13 cellular contexts compared by ENCODE assay signal in the genomic region with DNA sequence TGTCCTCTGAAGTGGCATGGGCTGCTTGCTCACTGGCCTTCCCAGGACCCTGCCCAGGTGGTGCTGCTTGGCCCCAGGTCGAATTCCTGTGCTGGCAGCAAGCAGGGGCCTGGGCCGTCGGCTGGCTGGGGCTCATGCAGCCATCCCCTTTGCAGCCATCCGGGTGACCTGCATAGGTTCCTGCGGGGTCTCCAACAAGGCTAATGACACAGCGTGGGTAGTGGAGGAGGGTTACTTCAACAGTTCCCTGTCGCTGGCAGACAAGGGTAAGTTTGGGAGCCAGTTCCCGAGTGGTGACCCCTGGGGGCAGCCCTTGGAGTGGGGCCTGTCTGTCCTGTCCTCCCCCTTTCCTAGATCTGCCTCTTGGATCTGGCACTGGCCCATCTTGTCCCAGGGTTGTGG. TPM values are rescaled to one million over a fixed set of nuclear protein-coding genes. Genes with fewer than 3 reads are reported as not detected.
A peak's percentile ranks its signal among the peaks of the same experiment; 100 is the strongest.
DNase-seq lines count a peak whose midpoint lies in the region; ATAC-seq and TF ChIP-seq lines count a peak whose summit lies in the region.
"Had no signal": no experiment of that assay in that cellular context is flagged by ENCODE, and none has a peak within 500 bp of the region (broad histone marks: within the 10 kb centered on the region; RNA-seq: fewer than 3 reads in every experiment).

No MANE protein-coding gene starts in this region.

- H3K4me1 ChIP-seq in Caco-2 (peaks cover 36% of the 10 kb centered on the region), skeletal muscle satellite cell (ENCODE audit: control insufficient read depth, insufficient read depth, low read length) (peaks cover 25% of the 10 kb centered on the region)

- H3K36me3 Mint-ChIP-seq in Caco-2 (ENCODE audit: insufficient read depth, unreplicated experiment), result peaks cover 57% of the 10 kb centered on the region
- H3K36me3 Mint-ChIP-seq in CD4-positive, alpha-beta T cell (ENCODE audit: low read depth), result peaks cover 4% of the 10 kb centered on the region

- H3K9ac ChIP-seq in skeletal muscle satellite cell (ENCODE audit: low read depth, low read length), result peak overlapping the region; percentile 43

- no peaks in the 10 kb centered on the region for H3K27me3 Mint-ChIP-seq in Caco-2 (ENCODE audit: insufficient read depth, unreplicated experiment)
- H3K27me3 Mint-ChIP-seq in CD4-positive, alpha-beta T cell, result no peaks in the 10 kb centered on the region
- H3K27me3 Mint-ChIP-seq: activated naive CD4-positive, alpha-beta T cell treated with anti-CD3 and anti-CD28 coated beads, Interleukin-2, amount 50 U/mL, for 24 hours; CD4-positive, alpha-beta memory T cell had no signal

- no peak overlapping the region for H3K4me3 ChIP-seq in Caco-2 (ENCODE audit: low read depth, low read length)
- H3K4me3 ChIP-seq in skeletal muscle satellite cell (ENCODE audit: low read length), result peak overlapping the region; percentile 51
- H3K4me3 ChIP-seq in MG63, result no peak overlapping the region
- H3K4me3 ChIP-seq: dorsolateral prefrontal cortex, heart left ventricle, sigmoid colon had no signal

- no peak for DNase-seq in Caco-2
- DNase-seq in left ventricle myocardium superior, result peak; percentile 21
- DNase-seq in MG63, result no peak
- no peak for DNase-seq in HPDE6-E6E7 (ENCODE audit: extremely low spot score)
- no peak for DNase-seq in CD4-positive, alpha-beta T cell
- no peak for DNase-seq in KG1 (lab: John Stamatoyannopoulos, UW)
- DNase-seq: CD4-positive, alpha-beta memory T cell; dorsolateral prefrontal cortex; sigmoid colon had no signal

- TSS peak; percentile 13 for BruUV-seq in Caco-2 (replicated peaks; lab: Mats Ljungman, UMichigan)

- H3K9me3 ChIP-seq in Caco-2 (no peaks in the 10 kb centered on the region), skeletal muscle satellite cell (replicated peaks; ENCODE audit: low read length) (no peaks in the 10 kb centered on the region), MG63 (no peaks in the 10 kb centered on the region)
- no peaks in the 10 kb centered on the region for H3K9me3 ChIP-seq in CD4-positive, alpha-beta T cell (ENCODE audit: control insufficient read depth, low read length)
- H3K9me3 ChIP-seq: heart left ventricle, sigmoid colon had no signal

- H3K4me2 ChIP-seq in skeletal muscle satellite cell (ENCODE audit: low read length), result peak overlapping the region; percentile 74

- POLR2A ChIA-PET in Caco-2 (lab: Charles Lee), result interaction anchor here (0.6 to 1.0 kb wide), 2 partner anchors 16 to 39 kb away, joined by 3 read pairs; no protein-coding TSS in a partner anchor
- POLR2A ChIA-PET in CD4-positive, alpha-beta T cell (lab: Charles Lee), result no interaction called here

- no peak for TF ChIP-seq CTCF in Caco-2 (IDR thresholded peaks at IDR 0.05; ENCODE audit: insufficient read depth in 1 of 2, low read depth in 1 of 2, low read length in 1 of 2, severe bottlenecking in 1 of 2, unreplicated experiment in 1 of 2)
- TF ChIP-seq CTCF in CD4-positive, alpha-beta T cell (IDR thresholded peaks at IDR 0.05), result no peak

- H3K9me3 Mint-ChIP-seq in Caco-2 (ENCODE audit: unreplicated experiment), result no peaks in the 10 kb centered on the region
- no peaks in the 10 kb centered on the region for H3K9me3 Mint-ChIP-seq in CD4-positive, alpha-beta T cell
- H3K9me3 Mint-ChIP-seq: activated naive CD4-positive, alpha-beta T cell treated with anti-CD3 and anti-CD28 coated beads, Interleukin-2, amount 50 U/mL, for 24 hours; CD4-positive, alpha-beta memory T cell had no signal

- H3K36me3 ChIP-seq in Caco-2 (ENCODE audit: control insufficient read depth, insufficient read depth, low read length) (no peaks in the 10 kb centered on the region; the same call in none of the 2 replicates), skeletal muscle satellite cell (ENCODE audit: insufficient read depth, low read length) (peaks cover 29% of the 10 kb centered on the region), MG63 (peaks cover 38% of the 10 kb centered on the region)

- CTCF ChIA-PET in Caco-2 (lab: Charles Lee), result no interaction called here
- CTCF ChIA-PET in CD4-positive, alpha-beta T cell (lab: Charles Lee), result no interaction called here

- ATAC-seq in left ventricle myocardium superior, result no peak
- no peak for ATAC-seq in CD4-positive, alpha-beta T cell (ENCODE audit: poor library complexity)

- peak overlapping the region; percentile 98 for H3K27ac Mint-ChIP-seq in Caco-2 (ENCODE audit: unreplicated experiment)
- H3K27ac Mint-ChIP-seq in CD4-positive, alpha-beta T cell, result no peak overlapping the region
- H3K27ac Mint-ChIP-seq: activated naive CD4-positive, alpha-beta T cell treated with anti-CD3 and anti-CD28 coated beads, Interleukin-2, amount 50 U/mL, for 24 hours had no signal

- peaks cover 22% of the 10 kb centered on the region for H3K4me1 Mint-ChIP-seq in Caco-2 (ENCODE audit: low read depth, unreplicated experiment)
- peaks cover 11% of the 10 kb centered on the region for H3K4me1 Mint-ChIP-seq in CD4-positive, alpha-beta T cell (ENCODE audit: low read depth)

- H3K27ac ChIP-seq in CD4-positive, alpha-beta T cell (ENCODE audit: low read depth, low read length), result no peak overlapping the region

- peak overlapping the region; percentile 59 for H3K4me3 Mint-ChIP-seq in Caco-2 (ENCODE audit: unreplicated experiment)
- no peak overlapping the region for H3K4me3 Mint-ChIP-seq in CD4-positive, alpha-beta T cell
- H3K4me3 Mint-ChIP-seq: activated naive CD4-positive, alpha-beta T cell treated with anti-CD3 and anti-CD28 coated beads, Interleukin-2, amount 50 U/mL, for 24 hours; CD4-positive, alpha-beta memory T cell had no signal

- intact Hi-C loops in Caco-2 (cut with micrococcal nuclease; ENCODE audit: unreplicated experiment) (loop anchor here (2.0 kb wide), 1 partner anchor 22 kb away; the partner anchor contains the start of gene ZMYND19), left ventricle myocardium superior (cut with micrococcal nuclease) (no loop called here)
- intact Hi-C loops in CD4-positive, alpha-beta T cell (cut with DNase I, micrococcal nuclease), result loop anchor here in 1 of 2 experiments (10.0 kb wide), 1 partner anchor 1648 kb away; the partner anchor contains the start of gene UBAC1

- 0 out of 2 replicates have a peak, but pooled peaks have one; percentile 2 for TF ChIP-seq POLR2A in Raji (IDR thresholded peaks at IDR 0.05; ENCODE audit: insufficient read depth, low read depth, low read length)

- H3K27me3 ChIP-seq in Caco-2 (replicated peaks; ENCODE audit: control insufficient read depth, insufficient read depth, low read length), result no peaks in the 10 kb centered on the region
- no peaks in the 10 kb centered on the region for H3K27me3 ChIP-seq in skeletal muscle satellite cell (ENCODE audit: control insufficient read depth, insufficient read depth, low read length)
- no peaks in the 10 kb centered on the region for H3K27me3 ChIP-seq in MG63
- H3K27me3 ChIP-seq in CD4-positive, alpha-beta T cell (ENCODE audit: control insufficient read depth, insufficient read depth, low read length), result no peaks in the 10 kb centered on the region
- H3K27me3 ChIP-seq: dorsolateral prefrontal cortex, heart left ventricle, sigmoid colon had no signal

RNA-seq across cellular contexts. Expression of gene EHMT1, which starts 6.1 kb away (rescaled TPM):
- 92.3 and 92.9 TPM in 2 replicates for total RNA-seq in Caco-2 (2022)
- total RNA-seq in left ventricle myocardium superior, result 37.0 TPM
- 31.0 and 35.7 TPM in 2 replicates for total RNA-seq in skeletal muscle satellite cell (2012; rRNA removed)
- 64.5 and 157 TPM in 2 replicates for total RNA-seq in MG63 (2014; rRNA removed; shearing (Covaris generic); ENCODE audit: low replicate concordance)
- total RNA-seq in CD4-positive, alpha-beta T cell, result 10 to 100 TPM; 80.6 to 87.8 TPM

RNA-seq across cellular contexts. Expression of gene ARRDC1, which starts 7.3 kb away (rescaled TPM):
- total RNA-seq in Caco-2 (2022) (61.1 and 66.6 TPM in 2 replicates), left ventricle myocardium superior (17.3 TPM)
- 13.9 and 19.2 TPM in 2 replicates for total RNA-seq in skeletal muscle satellite cell (2012; rRNA removed)
- total RNA-seq in MG63 (2014; rRNA removed; shearing (Covaris generic); ENCODE audit: low replicate concordance), result 11.9 and 36.0 TPM in 2 replicates
- 10 to 100 TPM; 45.5 to 50.7 TPM for total RNA-seq in CD4-positive, alpha-beta T cell

RNA-seq across cellular contexts. Expression of gene ZMYND19, which starts 22.4 kb away (rescaled TPM):
- total RNA-seq in Caco-2 (2022) (66.3 and 66.9 TPM in 2 replicates), left ventricle myocardium superior (11.6 TPM)
- total RNA-seq in skeletal muscle satellite cell (2012; rRNA removed), result 18.5 and 23.6 TPM in 2 replicates
- total RNA-seq in MG63 (2014; rRNA removed; shearing (Covaris generic); ENCODE audit: low replicate concordance), result 19.0 and 33.8 TPM in 2 replicates
- total RNA-seq in CD4-positive, alpha-beta T cell, result 10 to 100 TPM in 1 of 2 experiments, 1 to 10 TPM in 1; 8.6 to 11.3 TPM

RNA-seq across cellular contexts. Expression of gene DPH7, which starts 34.0 kb away (rescaled TPM):
- total RNA-seq in Caco-2 (2022), result 51.9 and 58.4 TPM in 2 replicates
- 21.8 TPM for total RNA-seq in left ventricle myocardium superior
- 19.2 and 24.8 TPM in 2 replicates for total RNA-seq in skeletal muscle satellite cell (2012; rRNA removed)
- 28.8 and 69.1 TPM in 2 replicates for total RNA-seq in MG63 (2014; rRNA removed; shearing (Covaris generic); ENCODE audit: low replicate concordance)
- 10 to 100 TPM; 36.4 to 36.8 TPM for total RNA-seq in CD4-positive, alpha-beta T cell
